ENCODE assay signal across 8 cellular contexts in genomic region chr6:28080631-28081485, GRCh38. TPM values are rescaled to one million over a fixed set of nuclear protein-coding genes. Genes with fewer than 3 reads are reported as not detected.
DNase-seq lines count a peak whose midpoint lies in the region; ATAC-seq and TF ChIP-seq lines count a peak whose summit lies in the region.

No MANE protein-coding gene starts in this region.

- no peak for TF ChIP-seq CTCF in LNCaP clone FGC (IDR thresholded peaks at IDR 0.05; ENCODE audit: control insufficient read depth, extremely low read depth, insufficient read depth)

- POLR2A ChIA-PET in naive thymus-derived CD8-positive, alpha-beta T cell (lab: Charles Lee) = interaction anchor here (0.6 to 1.7 kb wide), 13 partner anchors 12 to 1548 kb away, joined by 3 to 13 read pairs (median 3); partner anchors contain the start of genes ZKSCAN4, ZKSCAN8 and ZNF184

- H3K4me3 ChIP-seq in LNCaP clone FGC (ENCODE audit: low read depth, low read length) = peak overlapping the region; percentile 75

- peaks cover 11 to 32% (median 18%) of the 10 kb centered on the region in 4 donors for H3K4me1 Mint-ChIP-seq in naive thymus-derived CD8-positive, alpha-beta T cell
- peaks cover 29% of the 10 kb centered on the region for H3K4me1 Mint-ChIP-seq in stimulated activated memory B cell treated with anti-CD40 and anti-IgM and Interleukin-4, amounts not matched to agents 10 μg/mL and 1 μg/mL and 100 μg/mL, for 72 hours

- DNase-seq in Daoy (ENCODE audit: low read depth) (peak; percentile 97), H4 (ENCODE audit: low spot score) (peak; percentile 93), LNCaP clone FGC (ENCODE audit: low read depth) (peak; percentile 95), RPMI7951 (ENCODE audit: low read depth) (peak; percentile 95), fibroblast of peridontal ligament (ENCODE audit: extremely low read depth) (peak; percentile 99)
- DNase-seq in activated T-helper 9 cell treated with anti-CD3 and anti-CD28 coated beads, Interleukin-2, amount 50 U/mL, for 16 hours (ENCODE audit: low read depth) = peak; percentile 75
- peak; percentile 81 to 99 (median 94) for DNase-seq in naive thymus-derived CD8-positive, alpha-beta T cell

- peak overlapping the region; percentile 70 to 98 (median 98) for H3K4me3 Mint-ChIP-seq in naive thymus-derived CD8-positive, alpha-beta T cell
- H3K4me3 Mint-ChIP-seq in stimulated activated memory B cell treated with anti-CD40 and anti-IgM and Interleukin-4, amounts not matched to agents 10 μg/mL and 1 μg/mL and 100 μg/mL, for 72 hours = peak overlapping the region; percentile 80

- peaks cover 0 to 6% (median 3%) of the 10 kb centered on the region in 3 donors for H3K36me3 Mint-ChIP-seq in naive thymus-derived CD8-positive, alpha-beta T cell
- peaks cover 29% of the 10 kb centered on the region for H3K36me3 Mint-ChIP-seq in stimulated activated memory B cell treated with anti-CD40 and anti-IgM and Interleukin-4, amounts not matched to agents 10 μg/mL and 1 μg/mL and 100 μg/mL, for 72 hours

- H3K27ac Mint-ChIP-seq in naive thymus-derived CD8-positive, alpha-beta T cell = peak overlapping the region; percentile 87 to 100 (median 100)
- peak overlapping the region; percentile 89 for H3K27ac Mint-ChIP-seq in stimulated activated memory B cell treated with anti-CD40 and anti-IgM and Interleukin-4, amounts not matched to agents 10 μg/mL and 1 μg/mL and 100 μg/mL, for 72 hours

- H3K27me3 Mint-ChIP-seq in naive thymus-derived CD8-positive, alpha-beta T cell = no peaks in the 10 kb centered on the region
- no peaks in the 10 kb centered on the region for H3K27me3 Mint-ChIP-seq in stimulated activated memory B cell treated with anti-CD40 and anti-IgM and Interleukin-4, amounts not matched to agents 10 μg/mL and 1 μg/mL and 100 μg/mL, for 72 hours

- no peaks in the 10 kb centered on the region for H3K9me3 Mint-ChIP-seq in naive thymus-derived CD8-positive, alpha-beta T cell
- H3K9me3 Mint-ChIP-seq in stimulated activated memory B cell treated with anti-CD40 and anti-IgM and Interleukin-4, amounts not matched to agents 10 μg/mL and 1 μg/mL and 100 μg/mL, for 72 hours = peaks cover 18% of the 10 kb centered on the region

- peak; percentile 72 to 77 for ATAC-seq in naive thymus-derived CD8-positive, alpha-beta T cell
- peak; percentile 88 for ATAC-seq in stimulated activated memory B cell treated with anti-CD40 and anti-IgM and Interleukin-4, amounts not matched to agents 10 μg/mL and 1 μg/mL and 100 μg/mL, for 72 hours

RNA-seq across cellular contexts. Expression of gene ZNF165, which starts 0.5 kb away (rescaled TPM):
- total RNA-seq in Daoy (2014; rRNA removed; shearing (Covaris generic)) = 0.71 and 2.2 TPM in 2 replicates
- total RNA-seq in H4 (2014; rRNA removed; shearing (Covaris generic)) = 0.16 and 1.2 TPM in 2 replicates
- total RNA-seq in RPMI7951 (2014; rRNA removed; shearing (Covaris generic)) = 0.60 and 1.1 TPM in 2 replicates
- 1 to 10 TPM in 1 of 2 experiments, under 1 TPM in 1; 0.83 to 1.0 TPM for total RNA-seq in naive thymus-derived CD8-positive, alpha-beta T cell
- 1 to 10 TPM in 1 of 3 donors, under 1 TPM in 2; 0.44 to 1.3 (median 0.90) TPM for polyA plus RNA-seq in naive thymus-derived CD8-positive, alpha-beta T cell

RNA-seq across cellular contexts. Expression of gene ZSCAN16, which starts 43.6 kb away (rescaled TPM):
- 3.5 and 4.8 TPM in 2 replicates for total RNA-seq in Daoy (2014; rRNA removed; shearing (Covaris generic))
- 3.5 and 9.9 TPM in 2 replicates for total RNA-seq in H4 (2014; rRNA removed; shearing (Covaris generic))
- 4.2 and 5.9 TPM in 2 replicates for total RNA-seq in RPMI7951 (2014; rRNA removed; shearing (Covaris generic))
- 10 to 100 TPM; 13.9 TPM for total RNA-seq in naive thymus-derived CD8-positive, alpha-beta T cell
- polyA plus RNA-seq in naive thymus-derived CD8-positive, alpha-beta T cell = 10 to 100 TPM in 2 of 3 donors, 1 to 10 TPM in 1; 6.0 to 13.2 (median 11.5) TPM

Comparison
In these comparisons a context has a peak if more than half of its experiments do, and no peak if none do; other contexts are left out.
1. Peak in every context shown above with its lines: DNase-seq, ATAC-seq and H3K4me3 ChIP-seq.